Comparison of ENCODE assay signal across 1 cellular context in the genomic region with DNA sequence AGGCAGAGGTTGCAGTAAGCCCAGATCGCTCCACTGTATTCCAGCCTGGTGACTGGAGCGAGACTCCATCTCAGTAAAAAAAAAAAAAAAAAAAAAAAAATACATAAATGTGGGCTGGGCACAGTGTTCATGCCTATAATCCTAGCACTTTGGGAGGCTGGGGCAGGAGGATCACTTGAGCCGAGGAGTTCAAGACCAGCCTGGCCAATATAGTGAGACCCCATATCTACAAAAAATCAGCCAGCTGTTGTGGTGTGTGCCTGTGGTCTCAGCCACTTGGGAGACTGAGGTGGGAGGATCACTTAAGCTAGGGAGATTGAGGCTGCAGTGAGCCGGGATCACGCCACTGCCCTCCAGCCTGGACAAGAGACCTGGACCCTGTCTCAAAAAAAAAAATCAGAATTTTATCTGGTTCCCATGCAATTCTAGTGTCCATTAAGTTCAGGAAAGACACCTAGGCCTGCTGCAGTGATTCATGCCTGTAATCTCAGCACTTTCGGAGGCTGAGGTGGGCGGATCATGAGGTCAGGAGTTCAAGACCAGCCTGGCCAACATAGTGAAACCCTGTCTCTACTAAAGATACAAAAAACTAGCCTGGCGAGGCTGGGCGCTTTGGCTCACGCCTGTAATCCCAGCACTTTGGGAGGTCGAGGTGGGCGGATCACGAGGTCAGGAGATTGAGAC. TPM values are rescaled to one million over a fixed set of nuclear protein-coding genes. Genes with fewer than 3 reads are reported as not detected.
"Had no signal": no experiment of that assay in that cellular context is flagged by ENCODE, and none has a peak within 500 bp of the region (broad histone marks: within the 10 kb centered on the region; RNA-seq: fewer than 3 reads in every experiment).

No MANE protein-coding gene starts in this region.

RNA-seq across cellular contexts. Expression of gene KREMEN2, which starts 32.7 kb away (rescaled TPM):
- total RNA-seq: IMR-90 had no signal
